In the genomic region with DNA sequence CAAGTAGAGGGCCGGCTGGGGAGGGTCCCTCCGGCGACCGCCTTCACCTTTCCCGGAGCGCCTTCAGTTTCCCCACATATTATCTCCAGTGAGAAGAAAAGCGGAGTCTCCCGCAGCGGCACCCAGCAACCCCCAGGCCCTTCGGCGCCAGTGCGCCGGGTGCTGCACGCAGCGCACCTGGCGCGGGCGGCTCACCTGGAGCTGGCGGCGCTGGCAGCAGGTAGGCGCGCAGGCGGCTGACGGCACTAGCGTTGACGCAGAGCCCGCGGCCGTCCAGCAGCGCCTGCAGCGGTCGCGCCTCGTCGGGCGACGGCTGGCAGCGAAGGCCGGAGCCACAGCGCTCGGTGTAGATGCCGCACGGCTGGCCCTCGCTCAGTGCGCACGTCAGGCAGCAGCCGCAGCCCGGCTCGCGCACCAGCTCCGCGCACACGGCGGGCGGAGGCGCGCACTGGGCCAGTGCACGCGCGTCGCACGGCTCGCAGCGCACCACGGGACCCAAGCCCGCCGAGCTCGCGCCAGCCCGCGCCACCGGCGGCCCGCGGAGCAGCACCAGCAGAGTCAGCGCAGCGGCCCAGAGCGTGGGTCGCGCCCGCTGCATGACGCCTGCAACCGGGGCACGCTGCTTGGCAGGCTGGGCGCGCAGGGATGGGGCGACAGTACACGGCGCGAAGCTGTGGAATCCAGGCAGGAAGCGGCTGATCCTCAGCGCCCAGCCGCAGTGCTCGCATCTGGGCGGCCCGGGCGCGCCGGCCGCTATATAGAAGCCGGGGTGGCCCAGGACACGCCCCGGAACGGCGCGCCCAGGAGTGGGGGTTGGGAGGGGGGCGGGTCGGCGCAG, we compare ENCODE assay signal across 8 cellular contexts. TPM values are rescaled to one million over a fixed set of nuclear protein-coding genes. Genes with fewer than 3 reads are reported as not detected.
DNase-seq lines count a peak whose midpoint lies in the region; ATAC-seq, FAIRE-seq and TF ChIP-seq lines count a peak whose summit lies in the region.

A gene with protein sequence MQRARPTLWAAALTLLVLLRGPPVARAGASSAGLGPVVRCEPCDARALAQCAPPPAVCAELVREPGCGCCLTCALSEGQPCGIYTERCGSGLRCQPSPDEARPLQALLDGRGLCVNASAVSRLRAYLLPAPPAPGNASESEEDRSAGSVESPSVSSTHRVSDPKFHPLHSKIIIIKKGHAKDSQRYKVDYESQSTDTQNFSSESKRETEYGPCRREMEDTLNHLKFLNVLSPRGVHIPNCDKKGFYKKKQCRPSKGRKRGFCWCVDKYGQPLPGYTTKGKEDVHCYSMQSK (minus strand): TSS at position 730 of the 838 bp plus-strand sequence. CDS start 132 bp downstream, at position 598.

- H3K4me3 Mint-ChIP-seq in activated CD4-positive, alpha-beta T cell treated with anti-CD3 and anti-CD28 coated beads, Interleukin-2, amount 10 ng/mL, durations not matched to agents 24 days and 14 days, result peak within 1 kb of the TSS; percentile 67
- peak within 1 kb of the TSS; percentile 89 for H3K4me3 Mint-ChIP-seq in chondrocyte (ENCODE audit: unreplicated experiment)
- H3K4me3 Mint-ChIP-seq in stimulated activated effector memory CD8-positive, alpha-beta T cell treated with anti-CD3 and anti-CD28 coated beads, Interleukin-12 subunit alpha, Interleukin-12 subunit beta, amount 100 ng/mL, for 72 hours, result peak within 1 kb of the TSS; percentile 47

- H3K4me1 Mint-ChIP-seq in activated CD4-positive, alpha-beta T cell treated with anti-CD3 and anti-CD28 coated beads, Interleukin-2, amount 10 ng/mL, durations not matched to agents 24 days and 14 days, result peaks cover 20% of the 10 kb centered on the region
- H3K4me1 Mint-ChIP-seq in chondrocyte (ENCODE audit: low read depth), result peaks cover 87% of the 10 kb centered on the region
- H3K4me1 Mint-ChIP-seq in stimulated activated effector memory CD8-positive, alpha-beta T cell treated with anti-CD3 and anti-CD28 coated beads, Interleukin-12 subunit alpha, Interleukin-12 subunit beta, amount 100 ng/mL, for 72 hours, result peaks cover 20% of the 10 kb centered on the region

- H3K4me1 ChIP-seq in kidney (ENCODE audit: control insufficient read depth in 1 of 2, insufficient read depth in 1 of 2, low read depth in 1 of 2, low read length in 2 of 2), result peaks cover 7 to 23% of the 10 kb centered on the region in 2 donors

- H3K36me3 ChIP-seq in kidney (ENCODE audit: control insufficient read depth in 1 of 2, insufficient read depth in 2 of 2, low read length in 2 of 2), result peaks cover 3 to 11% of the 10 kb centered on the region in 2 donors

- TF ChIP-seq CTCF in chondrocyte (IDR thresholded peaks at IDR 0.05), result no peak
- TF ChIP-seq CTCF in kidney (IDR thresholded peaks at IDR 0.05; ENCODE audit: borderline replicate concordance, extremely low read depth, insufficient read depth), result no peak

- DNase-seq in activated CD4-positive, alpha-beta T cell treated with anti-CD3 and anti-CD28 coated beads, Interleukin-2, amount 10 ng/mL, durations not matched to agents 24 days and 14 days, result peak; percentile 78
- DNase-seq in activated CD4-positive, alpha-beta T cell treated with anti-CD3 and anti-CD28 coated beads, Interleukin-2, amount 50 U/mL, for 4 hours, result no peak
- DNase-seq in chondrocyte (ENCODE audit: low spot score) (no peak), kidney (peak; percentile 81)
- no peak for DNase-seq in stimulated activated effector memory CD8-positive, alpha-beta T cell treated with anti-CD3 and anti-CD28 coated beads, Interleukin-12 subunit alpha, Interleukin-12 subunit beta, amount 100 ng/mL, for 72 hours (ENCODE audit: low spot score in 2 of 2)
- DNase-seq in effector CD4-positive, alpha-beta T cell, result no peak
- no peak for DNase-seq in activated CD4-positive, CD25-positive, alpha-beta regulatory T cell treated with anti-CD3 and anti-CD28 coated beads, Interleukin-2, amount 50 U/mL, for 72 hours

- no peaks in the 10 kb centered on the region for H3K9me3 ChIP-seq in kidney (ENCODE audit: control insufficient read depth in 1 of 2, low read length in 2 of 2)

- peak within 1 kb of the TSS; percentile 31 to 34 for H3K9ac ChIP-seq in kidney (ENCODE audit: low read length in 2 of 2)

- H3K27ac Mint-ChIP-seq in activated CD4-positive, alpha-beta T cell treated with anti-CD3 and anti-CD28 coated beads, Interleukin-2, amount 10 ng/mL, durations not matched to agents 24 days and 14 days, result no peak within 1 kb of the TSS
- peak within 1 kb of the TSS; percentile 97 for H3K27ac Mint-ChIP-seq in chondrocyte (ENCODE audit: unreplicated experiment)
- no peak within 1 kb of the TSS for H3K27ac Mint-ChIP-seq in stimulated activated effector memory CD8-positive, alpha-beta T cell treated with anti-CD3 and anti-CD28 coated beads, Interleukin-12 subunit alpha, Interleukin-12 subunit beta, amount 100 ng/mL, for 72 hours

- H3K27ac ChIP-seq in kidney (ENCODE audit: low read depth in 2 of 2, low read length in 2 of 2), result peak within 1 kb of the TSS in 1 of 2 donors; percentile 67

- H3K36me3 Mint-ChIP-seq in activated CD4-positive, alpha-beta T cell treated with anti-CD3 and anti-CD28 coated beads, Interleukin-2, amount 10 ng/mL, durations not matched to agents 24 days and 14 days (ENCODE audit: low read depth), result no peaks in the 10 kb centered on the region
- peaks cover 13% of the 10 kb centered on the region for H3K36me3 Mint-ChIP-seq in chondrocyte (ENCODE audit: low read depth)
- no peaks in the 10 kb centered on the region for H3K36me3 Mint-ChIP-seq in stimulated activated effector memory CD8-positive, alpha-beta T cell treated with anti-CD3 and anti-CD28 coated beads, Interleukin-12 subunit alpha, Interleukin-12 subunit beta, amount 100 ng/mL, for 72 hours

- ATAC-seq in stimulated activated effector memory CD8-positive, alpha-beta T cell treated with anti-CD3 and anti-CD28 coated beads, Interleukin-12 subunit alpha, Interleukin-12 subunit beta, amount 100 ng/mL, for 72 hours, result peak; percentile 31

- peaks cover 54% of the 10 kb centered on the region for H3K27me3 Mint-ChIP-seq in activated CD4-positive, alpha-beta T cell treated with anti-CD3 and anti-CD28 coated beads, Interleukin-2, amount 10 ng/mL, durations not matched to agents 24 days and 14 days
- H3K27me3 Mint-ChIP-seq in chondrocyte (ENCODE audit: low read depth), result no peaks in the 10 kb centered on the region

- no peaks in the 10 kb centered on the region for H3K9me3 Mint-ChIP-seq in activated CD4-positive, alpha-beta T cell treated with anti-CD3 and anti-CD28 coated beads, Interleukin-2, amount 10 ng/mL, durations not matched to agents 24 days and 14 days
- no peaks in the 10 kb centered on the region for H3K9me3 Mint-ChIP-seq in chondrocyte (ENCODE audit: low read depth)
- no peaks in the 10 kb centered on the region for H3K9me3 Mint-ChIP-seq in stimulated activated effector memory CD8-positive, alpha-beta T cell treated with anti-CD3 and anti-CD28 coated beads, Interleukin-12 subunit alpha, Interleukin-12 subunit beta, amount 100 ng/mL, for 72 hours

- intact Hi-C loops in activated CD4-positive, alpha-beta T cell treated with anti-CD3 and anti-CD28 coated beads, Interleukin-2, amount 10 ng/mL, durations not matched to agents 24 days and 14 days (cut with micrococcal nuclease), result loop anchor here (10.0 kb wide), 1 partner anchor 1334 kb away; no protein-coding TSS in a partner anchor
- intact Hi-C loops in kidney (cut with DNase I), result loop anchor here (5.0 to 10.0 kb wide), 2 partner anchors 432 to 1174 kb away; no protein-coding TSS in a partner anchor

- FAIRE-seq in kidney (lab: Jason Lieb, UNC), result no peak

- peak within 1 kb of the TSS; percentile 64 to 68 for H3K4me3 ChIP-seq in kidney (ENCODE audit: low read length in 2 of 2)

TF ChIP-seq in PFSK-1, 5 proteins besides CTCF, POLR2A, EP300 and RAD21:
- TF ChIP-seq, protein P1, sequence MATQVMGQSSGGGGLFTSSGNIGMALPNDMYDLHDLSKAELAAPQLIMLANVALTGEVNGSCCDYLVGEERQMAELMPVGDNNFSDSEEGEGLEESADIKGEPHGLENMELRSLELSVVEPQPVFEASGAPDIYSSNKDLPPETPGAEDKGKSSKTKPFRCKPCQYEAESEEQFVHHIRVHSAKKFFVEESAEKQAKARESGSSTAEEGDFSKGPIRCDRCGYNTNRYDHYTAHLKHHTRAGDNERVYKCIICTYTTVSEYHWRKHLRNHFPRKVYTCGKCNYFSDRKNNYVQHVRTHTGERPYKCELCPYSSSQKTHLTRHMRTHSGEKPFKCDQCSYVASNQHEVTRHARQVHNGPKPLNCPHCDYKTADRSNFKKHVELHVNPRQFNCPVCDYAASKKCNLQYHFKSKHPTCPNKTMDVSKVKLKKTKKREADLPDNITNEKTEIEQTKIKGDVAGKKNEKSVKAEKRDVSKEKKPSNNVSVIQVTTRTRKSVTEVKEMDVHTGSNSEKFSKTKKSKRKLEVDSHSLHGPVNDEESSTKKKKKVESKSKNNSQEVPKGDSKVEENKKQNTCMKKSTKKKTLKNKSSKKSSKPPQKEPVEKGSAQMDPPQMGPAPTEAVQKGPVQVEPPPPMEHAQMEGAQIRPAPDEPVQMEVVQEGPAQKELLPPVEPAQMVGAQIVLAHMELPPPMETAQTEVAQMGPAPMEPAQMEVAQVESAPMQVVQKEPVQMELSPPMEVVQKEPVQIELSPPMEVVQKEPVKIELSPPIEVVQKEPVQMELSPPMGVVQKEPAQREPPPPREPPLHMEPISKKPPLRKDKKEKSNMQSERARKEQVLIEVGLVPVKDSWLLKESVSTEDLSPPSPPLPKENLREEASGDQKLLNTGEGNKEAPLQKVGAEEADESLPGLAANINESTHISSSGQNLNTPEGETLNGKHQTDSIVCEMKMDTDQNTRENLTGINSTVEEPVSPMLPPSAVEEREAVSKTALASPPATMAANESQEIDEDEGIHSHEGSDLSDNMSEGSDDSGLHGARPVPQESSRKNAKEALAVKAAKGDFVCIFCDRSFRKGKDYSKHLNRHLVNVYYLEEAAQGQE (IDR thresholded peaks at IDR 0.05; ENCODE audit: insufficient read depth in 1 of 2, low read depth in 2 of 2, low read length in 2 of 2), result no peak
- peak; percentile 17 for TF ChIP-seq FOXP2 (optimal IDR thresholded peaks at IDR 0.05; ENCODE audit: borderline replicate concordance, extremely low read depth, extremely low read length, insufficient read depth)
- peak; percentile 40; the same call in 1 of the 2 replicates for TF ChIP-seq POLR2AphosphoS5 (IDR thresholded peaks at IDR 0.05; ENCODE audit: low read depth, low read length)
- TF ChIP-seq TAF1 (IDR thresholded peaks at IDR 0.05; ENCODE audit: borderline replicate concordance, insufficient read depth, low read length), result no peak
- no peak for TF ChIP-seq SIN3A (IDR thresholded peaks at IDR 0.05; ENCODE audit: borderline replicate concordance, insufficient read depth, low read length)

RNA-seq across cellular contexts. Expression of the gene that starts here (rescaled TPM):
- total RNA-seq in activated CD4-positive, alpha-beta T cell treated with anti-CD3 and anti-CD28 coated beads, Interleukin-2, amount 10 ng/mL, durations not matched to agents 24 days and 14 days, result 0.72 and 1.5 TPM in 2 replicates
- polyA plus RNA-seq in PFSK-1 (2012; ENCODE audit: insufficient read length, low read depth), result 147 TPM
- total RNA-seq in chondrocyte (1,747 to 1,749 TPM (median 1,748 TPM) in 3 replicates), kidney (193 TPM)
- 50.5 TPM for polyA plus RNA-seq in kidney (ENCODE audit: insufficient read depth, low read depth, low replicate concordance)

Comparison
In these comparisons a context has a peak if more than half of its experiments do, and no peak if none do; other contexts are left out.
1. RNA of the gene that starts here (total RNA-seq): 1,747 to 1,749 TPM in chondrocyte and 193 TPM in kidney (single experiment); 0.72 to 1.5 TPM in activated CD4-positive, alpha-beta T cell treated with anti-CD3 and anti-CD28 coated beads, Interleukin-2, amount 10 ng/mL, durations not matched to agents 24 days and 14 days; every median in the first group is over 10 times any median in the second.
2. DNase-seq: peak in activated CD4-positive, alpha-beta T cell treated with anti-CD3 and anti-CD28 coated beads, Interleukin-2, amount 10 ng/mL, durations not matched to agents 24 days and 14 days (single experiment) and kidney (single experiment); none in activated CD4-positive, alpha-beta T cell treated with anti-CD3 and anti-CD28 coated beads, Interleukin-2, amount 50 U/mL, for 4 hours (0 of 2), chondrocyte (single experiment), stimulated activated effector memory CD8-positive, alpha-beta T cell treated with anti-CD3 and anti-CD28 coated beads, Interleukin-12 subunit alpha, Interleukin-12 subunit beta, amount 100 ng/mL, for 72 hours (0 of 2), effector CD4-positive, alpha-beta T cell (single experiment) and activated CD4-positive, CD25-positive, alpha-beta regulatory T cell treated with anti-CD3 and anti-CD28 coated beads, Interleukin-2, amount 50 U/mL, for 72 hours (single experiment).
3. Peak in every context shown above with its lines, with median percentiles within 50 percentile points of each other: H3K4me3 Mint-ChIP-seq.